ENCODE assay signal across 8 cellular contexts in the genomic region with DNA sequence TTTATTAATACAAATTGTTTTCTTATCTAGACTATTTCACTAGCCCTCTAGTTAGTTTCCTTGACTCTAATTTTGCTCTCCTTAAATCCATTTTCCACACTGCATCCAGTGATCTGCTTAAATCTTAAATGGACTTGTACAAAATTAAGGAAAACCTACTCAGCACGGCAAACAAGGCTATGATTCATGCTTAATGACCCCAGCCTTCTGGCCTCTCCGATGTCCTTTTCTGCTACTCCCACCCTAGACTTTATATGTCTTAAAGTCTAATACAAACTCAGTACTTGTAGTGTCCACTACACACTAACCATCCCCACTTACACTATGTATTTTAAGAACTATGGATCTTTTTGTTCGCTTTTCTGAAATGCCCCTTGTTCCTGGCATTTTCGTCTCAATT. TPM values are rescaled to one million over a fixed set of nuclear protein-coding genes. Genes with fewer than 3 reads are reported as not detected.
DNase-seq lines count a peak whose midpoint lies in the region; ATAC-seq and TF ChIP-seq lines count a peak whose summit lies in the region.

No MANE protein-coding gene starts in this region.

- no peaks in the 10 kb centered on the region for H3K9me3 ChIP-seq in SK-N-SH
- no peaks in the 10 kb centered on the region for H3K9me3 ChIP-seq in SK-N-MC (ENCODE audit: low read depth, low read length)
- H3K9me3 ChIP-seq in gastroesophageal sphincter, result no peaks in the 10 kb centered on the region

- peak overlapping the region; percentile 11 for H3K27ac Mint-ChIP-seq in stimulated activated naive B cell treated with anti-CD40 and anti-IgM and Interleukin-4, amounts not matched to agents 10 μg/mL and 1 μg/mL and 100 μg/mL, for 72 hours

- no peaks in the 10 kb centered on the region for H3K9me3 Mint-ChIP-seq in stimulated activated naive B cell treated with anti-CD40 and anti-IgM and Interleukin-4, amounts not matched to agents 10 μg/mL and 1 μg/mL and 100 μg/mL, for 72 hours

- TF ChIP-seq CTCF in SK-N-SH (IDR thresholded peaks at IDR 0.05), result no peak
- TF ChIP-seq CTCF in gastroesophageal sphincter (IDR thresholded peaks at IDR 0.05), result no peak

- 25% methylated on average over 4 of the region's 4 CpGs for WGBS in SK-N-SH (ENCODE audit: low lambda C conversion rate)
- WGBS in gastroesophageal sphincter (ENCODE audit: low coverage in 1 of 2), 2 donors, result 21 to 30% methylated on average over 4 of the region's 4 CpGs

- TF ChIP-seq POLR2A in gastroesophageal sphincter (IDR thresholded peaks at IDR 0.05), result no peak

- H3K27me3 ChIP-seq in SK-N-SH (ENCODE audit: insufficient read depth) (no peaks in the 10 kb centered on the region), gastroesophageal sphincter (no peaks in the 10 kb centered on the region)

- ATAC-seq in SK-N-SH treated with all-trans-retinoic acid at 6 μM for 48 hours (no peak), gastroesophageal sphincter (no peak), GM19328 (IDR thresholded peaks at IDR 0.05; ENCODE audit: unreplicated experiment) (no peak)
- no peak for ATAC-seq in stimulated activated naive B cell treated with anti-CD40 and anti-IgM and Interleukin-4, amounts not matched to agents 10 μg/mL and 1 μg/mL and 100 μg/mL, for 72 hours (replicated peaks)

- peak overlapping the region; percentile 97 for H3K4me3 Mint-ChIP-seq in stimulated activated naive B cell treated with anti-CD40 and anti-IgM and Interleukin-4, amounts not matched to agents 10 μg/mL and 1 μg/mL and 100 μg/mL, for 72 hours

- CTCF ChIA-PET in SK-N-SH (lab: Yijun Ruan, JAX), result interaction anchor here (1.5 kb wide), 1 partner anchor 67 kb away, joined by 3 read pairs; no protein-coding TSS in a partner anchor

- no peaks in the 10 kb centered on the region for H3K9me2 ChIP-seq in SK-N-SH

- peak overlapping the region; percentile 86 to 96 for H3K4me3 ChIP-seq in SK-N-SH (ENCODE audit: low read depth in 2 of 2, low read length in 1 of 2)
- H3K4me3 ChIP-seq in SK-N-MC, result peak overlapping the region; percentile 97
- peak overlapping the region; percentile 94 to 98 for H3K4me3 ChIP-seq in gastroesophageal sphincter

- TF ChIP-seq EP300 in SK-N-SH (IDR thresholded peaks at IDR 0.05; ENCODE audit: borderline replicate concordance in 1 of 2, low read depth in 1 of 2, low read length in 1 of 2), result no peak
- no peak for TF ChIP-seq EP300 in gastroesophageal sphincter (IDR thresholded peaks at IDR 0.05)

- POLR2A ChIA-PET in SK-N-SH (lab: Yijun Ruan, JAX), result no interaction called here

- no peak overlapping the region for H2AFZ ChIP-seq in SK-N-SH (ENCODE audit: low read depth)

- H3K9ac ChIP-seq in SK-N-SH (peak overlapping the region; percentile 95; the same call in 1 of the 2 replicates), SK-N-MC (ENCODE audit: insufficient read length) (no peak overlapping the region)

- no peaks in the 10 kb centered on the region for H3K27me3 Mint-ChIP-seq in stimulated activated naive B cell treated with anti-CD40 and anti-IgM and Interleukin-4, amounts not matched to agents 10 μg/mL and 1 μg/mL and 100 μg/mL, for 72 hours

- H4K20me1 ChIP-seq in SK-N-SH (ENCODE audit: insufficient read depth), result peaks cover 44% of the 10 kb centered on the region

- no peak for DNase-seq in SK-N-SH
- DNase-seq in SK-N-MC (ENCODE audit: low read depth, low spot score), result no peak
- no peak for DNase-seq in stimulated activated naive B cell treated with anti-CD40 and anti-IgM and Interleukin-4, amounts not matched to agents 10 μg/mL and 1 μg/mL and 100 μg/mL, for 72 hours
- no peak for DNase-seq in ecto neural progenitor cell (ENCODE audit: low spot score)
- DNase-seq in NCI-H2196 (lab: John Stamatoyannopoulos, UW; ENCODE audit: unreplicated experiment), result no peak

- H3K4me1 Mint-ChIP-seq in stimulated activated naive B cell treated with anti-CD40 and anti-IgM and Interleukin-4, amounts not matched to agents 10 μg/mL and 1 μg/mL and 100 μg/mL, for 72 hours, result peaks cover 22 to 63% of the 10 kb centered on the region in 2 donors

- H3K27ac ChIP-seq in SK-N-SH (ENCODE audit: low read depth in 2 of 2, low read length in 1 of 2), result peak overlapping the region; percentile 56 to 98
- no peak overlapping the region for H3K27ac ChIP-seq in SK-N-MC
- peak overlapping the region in 3 of 4 donors; percentile 17 to 31 (median 24) for H3K27ac ChIP-seq in gastroesophageal sphincter

- peak overlapping the region; percentile 93 for H3K4me2 ChIP-seq in SK-N-SH

- H3K79me2 ChIP-seq in SK-N-SH (ENCODE audit: insufficient read depth), result peaks cover 87% of the 10 kb centered on the region

- TF ChIP-seq RAD21 in SK-N-SH (IDR thresholded peaks at IDR 0.05; ENCODE audit: low read length), result no peak

- H3K4me1 ChIP-seq in SK-N-SH (ENCODE audit: control insufficient read depth in 1 of 2, insufficient read depth in 2 of 2, low read depth in 1 of 2, low read length in 1 of 2) (peaks cover 3 to 7% of the 10 kb centered on the region in 2 experiments; a peak in 2 of 4 replicates), gastroesophageal sphincter (peaks cover 4 to 62% (median 6%) of the 10 kb centered on the region in 3 donors)

- H3K36me3 Mint-ChIP-seq in stimulated activated naive B cell treated with anti-CD40 and anti-IgM and Interleukin-4, amounts not matched to agents 10 μg/mL and 1 μg/mL and 100 μg/mL, for 72 hours, result peaks cover 20 to 30% of the 10 kb centered on the region in 2 donors

- peaks cover 3 to 22% of the 10 kb centered on the region in 2 experiments for H3K36me3 ChIP-seq in SK-N-SH (replicated peaks in 1 of 2; ENCODE audit: control insufficient read depth in 1 of 2, insufficient read depth in 2 of 2, low read length in 1 of 2)
- H3K36me3 ChIP-seq in SK-N-MC (ENCODE audit: insufficient read depth, low read length), result peaks cover 16% of the 10 kb centered on the region
- no peaks in the 10 kb centered on the region for H3K36me3 ChIP-seq in gastroesophageal sphincter

- peaks cover 18% of the 10 kb centered on the region for H3F3A ChIP-seq in SK-N-SH (replicated peaks; ENCODE audit: insufficient read depth)

TF ChIP-seq in SK-N-SH, 30 proteins besides CTCF, POLR2A, EP300 and RAD21 (continues in another document):
- TF ChIP-seq, protein P1, sequence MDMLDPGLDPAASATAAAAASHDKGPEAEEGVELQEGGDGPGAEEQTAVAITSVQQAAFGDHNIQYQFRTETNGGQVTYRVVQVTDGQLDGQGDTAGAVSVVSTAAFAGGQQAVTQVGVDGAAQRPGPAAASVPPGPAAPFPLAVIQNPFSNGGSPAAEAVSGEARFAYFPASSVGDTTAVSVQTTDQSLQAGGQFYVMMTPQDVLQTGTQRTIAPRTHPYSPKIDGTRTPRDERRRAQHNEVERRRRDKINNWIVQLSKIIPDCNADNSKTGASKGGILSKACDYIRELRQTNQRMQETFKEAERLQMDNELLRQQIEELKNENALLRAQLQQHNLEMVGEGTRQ (IDR thresholded peaks at IDR 0.05; ENCODE audit: borderline replicate concordance, low read depth, low read length), result no peak

TF ChIP-seq in SK-N-SH treated with all-trans-retinoic acid at 6 μM for 48 hours, 23 proteins besides CTCF, POLR2A, EP300 and RAD21 (continues in another document):
- TF ChIP-seq GLIS3 (CRISPR knock-in tag; IDR thresholded peaks at IDR 0.05) (no peak), TOX (CRISPR knock-in tag; IDR thresholded peaks at IDR 0.05; ENCODE audit: borderline replicate concordance) (no peak)
- TF ChIP-seq, protein P2, sequence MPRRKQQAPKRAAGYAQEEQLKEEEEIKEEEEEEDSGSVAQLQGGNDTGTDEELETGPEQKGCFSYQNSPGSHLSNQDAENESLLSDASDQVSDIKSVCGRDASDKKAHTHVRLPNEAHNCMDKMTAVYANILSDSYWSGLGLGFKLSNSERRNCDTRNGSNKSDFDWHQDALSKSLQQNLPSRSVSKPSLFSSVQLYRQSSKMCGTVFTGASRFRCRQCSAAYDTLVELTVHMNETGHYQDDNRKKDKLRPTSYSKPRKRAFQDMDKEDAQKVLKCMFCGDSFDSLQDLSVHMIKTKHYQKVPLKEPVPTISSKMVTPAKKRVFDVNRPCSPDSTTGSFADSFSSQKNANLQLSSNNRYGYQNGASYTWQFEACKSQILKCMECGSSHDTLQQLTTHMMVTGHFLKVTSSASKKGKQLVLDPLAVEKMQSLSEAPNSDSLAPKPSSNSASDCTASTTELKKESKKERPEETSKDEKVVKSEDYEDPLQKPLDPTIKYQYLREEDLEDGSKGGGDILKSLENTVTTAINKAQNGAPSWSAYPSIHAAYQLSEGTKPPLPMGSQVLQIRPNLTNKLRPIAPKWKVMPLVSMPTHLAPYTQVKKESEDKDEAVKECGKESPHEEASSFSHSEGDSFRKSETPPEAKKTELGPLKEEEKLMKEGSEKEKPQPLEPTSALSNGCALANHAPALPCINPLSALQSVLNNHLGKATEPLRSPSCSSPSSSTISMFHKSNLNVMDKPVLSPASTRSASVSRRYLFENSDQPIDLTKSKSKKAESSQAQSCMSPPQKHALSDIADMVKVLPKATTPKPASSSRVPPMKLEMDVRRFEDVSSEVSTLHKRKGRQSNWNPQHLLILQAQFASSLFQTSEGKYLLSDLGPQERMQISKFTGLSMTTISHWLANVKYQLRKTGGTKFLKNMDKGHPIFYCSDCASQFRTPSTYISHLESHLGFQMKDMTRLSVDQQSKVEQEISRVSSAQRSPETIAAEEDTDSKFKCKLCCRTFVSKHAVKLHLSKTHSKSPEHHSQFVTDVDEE (CRISPR knock-in tag; IDR thresholded peaks at IDR 0.05), result no peak
- TF ChIP-seq, protein P3, sequence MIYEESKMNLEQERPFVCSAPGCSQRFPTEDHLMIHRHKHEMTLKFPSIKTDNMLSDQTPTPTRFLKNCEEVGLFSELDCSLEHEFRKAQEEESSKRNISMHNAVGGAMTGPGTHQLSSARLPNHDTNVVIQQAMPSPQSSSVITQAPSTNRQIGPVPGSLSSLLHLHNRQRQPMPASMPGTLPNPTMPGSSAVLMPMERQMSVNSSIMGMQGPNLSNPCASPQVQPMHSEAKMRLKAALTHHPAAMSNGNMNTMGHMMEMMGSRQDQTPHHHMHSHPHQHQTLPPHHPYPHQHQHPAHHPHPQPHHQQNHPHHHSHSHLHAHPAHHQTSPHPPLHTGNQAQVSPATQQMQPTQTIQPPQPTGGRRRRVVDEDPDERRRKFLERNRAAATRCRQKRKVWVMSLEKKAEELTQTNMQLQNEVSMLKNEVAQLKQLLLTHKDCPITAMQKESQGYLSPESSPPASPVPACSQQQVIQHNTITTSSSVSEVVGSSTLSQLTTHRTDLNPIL (CRISPR knock-in tag; IDR thresholded peaks at IDR 0.05; ENCODE audit: low read depth), result no peak

RNA-seq across cellular contexts. Expression of a gene that starts 2.2 kb away (rescaled TPM):
- 24.2 and 26.9 TPM in 2 replicates for polyA plus RNA-seq in SK-N-SH (2012; rRNA removed)
- 33.2 and 35.1 TPM in 2 replicates for polyA plus RNA-seq in SK-N-SH (2012; cell fraction: cytosol; rRNA removed)
- polyA plus RNA-seq in SK-N-SH (2012; cell fraction: nucleus; rRNA removed), result 15.5 and 23.3 TPM in 2 replicates
- total RNA-seq in gastroesophageal sphincter, result 10 to 100 TPM; 43.5 to 68.0 (median 60.5) TPM

RNA-seq across cellular contexts. Expression of a gene that starts 2.5 kb away (rescaled TPM):
- polyA plus RNA-seq in SK-N-SH (2012; rRNA removed), result 3.5 and 4.0 TPM in 2 replicates
- 3.7 and 5.1 TPM in 2 replicates for polyA plus RNA-seq in SK-N-SH (2012; cell fraction: cytosol; rRNA removed)
- 9.5 and 12.5 TPM in 2 replicates for polyA plus RNA-seq in SK-N-SH (2012; cell fraction: nucleus; rRNA removed)
- total RNA-seq in gastroesophageal sphincter, result 1 to 10 TPM in 3 of 4 donors, under 1 TPM in 1; 0.81 to 4.7 (median 2.4) TPM
